Comparison of ENCODE assay signal across 19 cellular contexts in the genomic region with DNA sequence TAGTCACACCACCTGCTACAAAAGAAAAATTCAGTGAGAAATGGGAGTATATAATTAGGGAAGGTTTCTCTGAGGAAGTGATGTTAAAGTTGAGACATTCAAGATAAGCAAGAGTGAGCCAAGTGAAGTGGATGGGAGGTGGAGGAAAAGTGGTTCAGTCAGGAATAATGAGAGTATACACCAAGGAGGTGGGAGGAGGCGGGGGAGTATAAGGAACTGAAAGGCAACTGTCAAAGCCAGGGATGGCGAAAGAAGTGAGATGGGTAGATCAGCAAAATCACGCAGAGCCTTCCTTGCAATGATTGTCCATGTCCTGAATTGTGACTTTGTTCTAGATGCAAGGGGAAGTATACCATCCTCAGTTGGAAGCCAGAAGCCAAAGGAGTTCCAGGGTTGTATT. TPM values are rescaled to one million over a fixed set of nuclear protein-coding genes. Genes with fewer than 3 reads are reported as not detected.
"Had no signal": no experiment of that assay in that cellular context is flagged by ENCODE, and none has a peak within 500 bp of the region (broad histone marks: within the 10 kb centered on the region; RNA-seq: fewer than 3 reads in every experiment).

No MANE protein-coding gene starts in this region.

- ATAC-seq: gastrocnemius medialis; left colon; mucosa of descending colon; naive thymus-derived CD8-positive, alpha-beta T cell; psoas muscle; sciatic nerve; stimulated activated memory B cell treated with anti-CD40 and anti-IgM and Interleukin-4, amounts not matched to agents 10 μg/mL and 1 μg/mL and 100 μg/mL, for 72 hours; stimulated activated naive CD8-positive, alpha-beta T cell treated with anti-CD3 and anti-CD28 coated beads, Interleukin-15, amount 100 ng/mL, for 72 hours had no signal

- DNase-seq: effector memory CD4-positive, alpha-beta T cell; gastrocnemius medialis; immature natural killer cell; left colon; left ventricle myocardium superior; mucosa of descending colon; naive thymus-derived CD8-positive, alpha-beta T cell; psoas muscle; spleen; stimulated activated CD4-positive, alpha-beta T cell treated with anti-CD3 and anti-CD28 coated beads, Interleukin-15, amount 100 ng/mL, for 24 hours; stimulated activated CD4-positive, alpha-beta T cell treated with anti-CD3 and anti-CD28 coated beads, Interleukin-1b, Interleukin-23, amount 100 ng/mL, for 48 hours; stimulated activated CD4-positive, alpha-beta T cell treated with anti-CD3 and anti-CD28 coated beads, Interleukin-4, amount 100 ng/mL, for 24 hours; stimulated activated naive CD8-positive, alpha-beta T cell treated with anti-CD3 and anti-CD28 coated beads, Interleukin-15, amount 100 ng/mL, for 72 hours; substantia nigra; trophoblast cell had no signal

- H3K4me1 Mint-ChIP-seq: immature natural killer cell; naive thymus-derived CD8-positive, alpha-beta T cell; stimulated activated memory B cell treated with anti-CD40 and anti-IgM and Interleukin-4, amounts not matched to agents 10 μg/mL and 1 μg/mL and 100 μg/mL, for 72 hours; stimulated activated naive CD8-positive, alpha-beta T cell treated with anti-CD3 and anti-CD28 coated beads, Interleukin-15, amount 100 ng/mL, for 72 hours had no signal

- H3K4me3 Mint-ChIP-seq: immature natural killer cell; naive thymus-derived CD8-positive, alpha-beta T cell; stimulated activated memory B cell treated with anti-CD40 and anti-IgM and Interleukin-4, amounts not matched to agents 10 μg/mL and 1 μg/mL and 100 μg/mL, for 72 hours; stimulated activated naive CD8-positive, alpha-beta T cell treated with anti-CD3 and anti-CD28 coated beads, Interleukin-15, amount 100 ng/mL, for 72 hours had no signal

- H3K36me3 Mint-ChIP-seq: naive thymus-derived CD8-positive, alpha-beta T cell; stimulated activated memory B cell treated with anti-CD40 and anti-IgM and Interleukin-4, amounts not matched to agents 10 μg/mL and 1 μg/mL and 100 μg/mL, for 72 hours had no signal

- H3K27ac ChIP-seq: esophagus muscularis mucosa, gastrocnemius medialis, neutrophil, psoas muscle, spleen had no signal

- H3K27me3 ChIP-seq: esophagus muscularis mucosa, gastrocnemius medialis, neutrophil, spleen had no signal

- H3K27me3 Mint-ChIP-seq: naive thymus-derived CD8-positive, alpha-beta T cell; stimulated activated memory B cell treated with anti-CD40 and anti-IgM and Interleukin-4, amounts not matched to agents 10 μg/mL and 1 μg/mL and 100 μg/mL, for 72 hours; stimulated activated naive CD8-positive, alpha-beta T cell treated with anti-CD3 and anti-CD28 coated beads, Interleukin-15, amount 100 ng/mL, for 72 hours had no signal

- H3K36me3 ChIP-seq: esophagus muscularis mucosa, gastrocnemius medialis, neutrophil, spleen had no signal

- H3K9me3 ChIP-seq: esophagus muscularis mucosa, gastrocnemius medialis, mucosa of descending colon, neutrophil, psoas muscle, spleen had no signal

- H3K27ac Mint-ChIP-seq: immature natural killer cell; naive thymus-derived CD8-positive, alpha-beta T cell; stimulated activated memory B cell treated with anti-CD40 and anti-IgM and Interleukin-4, amounts not matched to agents 10 μg/mL and 1 μg/mL and 100 μg/mL, for 72 hours; stimulated activated naive CD8-positive, alpha-beta T cell treated with anti-CD3 and anti-CD28 coated beads, Interleukin-15, amount 100 ng/mL, for 72 hours had no signal

- H3K4me3 ChIP-seq: esophagus muscularis mucosa, gastrocnemius medialis, mucosa of descending colon, psoas muscle, spleen had no signal

- H3K4me1 ChIP-seq: esophagus muscularis mucosa, gastrocnemius medialis, psoas muscle, spleen had no signal

- H3K9me3 Mint-ChIP-seq: stimulated activated memory B cell treated with anti-CD40 and anti-IgM and Interleukin-4, amounts not matched to agents 10 μg/mL and 1 μg/mL and 100 μg/mL, for 72 hours had no signal

RNA-seq across cellular contexts. Expression of gene PRKD1, which starts 33.6 kb away (rescaled TPM):
- total RNA-seq: naive thymus-derived CD8-positive, alpha-beta T cell had no signal
- polyA plus RNA-seq: immature natural killer cell; naive thymus-derived CD8-positive, alpha-beta T cell had no signal
